In the genomic region with DNA sequence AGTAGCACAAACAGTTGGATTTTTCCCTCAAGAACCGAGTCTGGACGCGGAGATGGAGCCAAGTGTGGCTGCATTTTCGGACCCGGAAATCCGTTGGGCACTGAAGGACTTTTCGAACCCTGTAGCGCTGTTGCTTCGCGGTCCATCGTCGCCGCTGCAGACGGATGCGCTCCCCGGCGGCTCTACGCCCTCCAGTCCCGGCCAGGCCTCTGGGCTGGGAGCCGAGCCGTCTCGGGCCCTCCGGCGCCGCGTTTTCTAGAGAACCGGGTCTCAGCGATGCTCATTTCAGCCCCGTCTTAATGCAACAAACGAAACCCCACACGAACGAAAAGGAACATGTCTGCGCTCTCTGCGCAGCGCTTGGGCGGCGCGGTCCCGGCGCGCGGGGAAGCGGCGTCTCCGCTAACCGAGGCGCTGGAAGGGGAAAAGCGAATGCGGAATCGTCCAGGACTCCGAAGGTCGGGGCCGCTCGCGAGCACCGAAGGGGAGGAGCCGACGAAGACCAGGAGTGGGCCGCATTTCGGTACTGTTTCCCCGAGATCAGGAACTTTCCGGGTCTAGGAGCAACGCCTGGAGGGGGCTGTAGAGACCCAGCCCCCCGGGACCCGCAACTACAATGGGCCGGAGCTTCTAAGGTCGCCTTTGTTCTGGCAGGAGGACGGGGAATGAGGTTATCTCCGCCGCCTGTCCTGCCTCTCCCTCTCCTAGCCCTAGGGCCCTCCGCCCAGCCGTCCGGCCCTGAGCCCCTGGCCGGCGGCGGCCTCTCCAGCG, we compare ENCODE assay signal across 7 cellular contexts. TPM values are rescaled to one million over a fixed set of nuclear protein-coding genes. Genes with fewer than 3 reads are reported as not detected.
DNase-seq lines count a peak whose midpoint lies in the region; ATAC-seq and TF ChIP-seq lines count a peak whose summit lies in the region.

No MANE protein-coding gene starts in this region.

- TF ChIP-seq CTCF in GM12865 (IDR thresholded peaks at IDR 0.05; ENCODE audit: insufficient read depth, low read depth, low read length, missing control alignments) (no peak), epithelial cell of proximal tubule (conservative IDR thresholded peaks at IDR 0.05; ENCODE audit: low read depth, low read length) (no peak), PC-3 (conservative IDR thresholded peaks at IDR 0.05; ENCODE audit: low read depth, low read length) (no peak)

- no peaks in the 10 kb centered on the region for H4K20me1 ChIP-seq in PC-3 (ENCODE audit: low read length)

- no peaks in the 10 kb centered on the region for H3K79me2 ChIP-seq in PC-3 (ENCODE audit: low read length)

- no peak overlapping the region for H2AFZ ChIP-seq in PC-3 (ENCODE audit: low read length)

- BruUV-seq in PC-3 (replicated peaks; lab: Mats Ljungman, UMichigan) = no TSS peak

- H3K9me2 ChIP-seq in PC-3 (replicated peaks; ENCODE audit: low read length) = no peaks in the 10 kb centered on the region

- DNase-seq in GM12865 (ENCODE audit: low read depth) = peak; percentile 61
- no peak for DNase-seq in SJCRH30
- DNase-seq in epithelial cell of proximal tubule (ENCODE audit: low read depth) = no peak
- no peak for DNase-seq in skeletal muscle cell (ENCODE audit: low read depth)
- no peak for DNase-seq in GM19240 (ENCODE audit: insufficient read length, low spot score)
- DNase-seq in PC-3 = no peak
- DNase-seq in inferior parietal cortex (ENCODE audit: extremely low spot score) = no peak

- H3K9me3 ChIP-seq in SJCRH30 (replicated peaks) (no peaks in the 10 kb centered on the region), PC-3 (ENCODE audit: low read length) (no peaks in the 10 kb centered on the region)

- no peak overlapping the region for H3K4me2 ChIP-seq in PC-3 (ENCODE audit: low read length)

- H3K27ac ChIP-seq in SJCRH30 (no peak overlapping the region), PC-3 (ENCODE audit: low read length) (no peak overlapping the region)

- no peaks in the 10 kb centered on the region for H3F3A ChIP-seq in PC-3 (ENCODE audit: low read length, unreplicated experiment)

- peaks cover 79% of the 10 kb centered on the region for H3K27me3 ChIP-seq in SJCRH30
- H3K27me3 ChIP-seq in PC-3 (ENCODE audit: low read length) = peaks cover 93% of the 10 kb centered on the region

- H3K36me3 ChIP-seq in SJCRH30 (no peaks in the 10 kb centered on the region), PC-3 (ENCODE audit: low read depth, low read length) (no peaks in the 10 kb centered on the region)

- ATAC-seq in PC-3 = no peak

- no peak overlapping the region for H3K9ac ChIP-seq in PC-3 (ENCODE audit: low read length)

- POLR2A ChIA-PET in PC-3 (lab: Charles Lee; ENCODE audit: unreplicated experiment) = no interaction called here

- CTCF ChIA-PET in PC-3 (lab: Charles Lee) = no interaction called here

- no peak overlapping the region; the same call in 1 of the 2 replicates for H3K4me3 ChIP-seq in GM12865 (ENCODE audit: low read depth, low read length)
- peak overlapping the region; percentile 19; the same call in 1 of the 2 replicates for H3K4me3 ChIP-seq in SJCRH30
- H3K4me3 ChIP-seq in epithelial cell of proximal tubule (ENCODE audit: low read depth, low read length) = peak overlapping the region; percentile 26
- H3K4me3 ChIP-seq in skeletal muscle cell (ENCODE audit: low read depth, low read length) = peak overlapping the region; percentile 3
- H3K4me3 ChIP-seq in PC-3 (ENCODE audit: low read length) = no peak overlapping the region

- intact Hi-C loops in PC-3 (cut with micrococcal nuclease) = no loop called here

- H3K4me1 ChIP-seq in SJCRH30 (no peaks in the 10 kb centered on the region), PC-3 (ENCODE audit: insufficient read depth, low read length) (peaks cover 20% of the 10 kb centered on the region; the same call in 1 of the 2 replicates)

RNA-seq across cellular contexts. Expression of a gene that starts 3.2 kb away (rescaled TPM):
- total RNA-seq in SJCRH30 (2014; rRNA removed; shearing (Covaris generic)) = not detected in 2 replicates
- total RNA-seq in epithelial cell of proximal tubule (1.0 and 8.2 TPM in 2 replicates), PC-3 (2014; rRNA removed) (not detected in 2 replicates)

RNA-seq across cellular contexts. Expression of a gene that starts 33.3 kb away (rescaled TPM):
- total RNA-seq in SJCRH30 (2014; rRNA removed; shearing (Covaris generic)) = 34.3 and 37.3 TPM in 2 replicates
- total RNA-seq in epithelial cell of proximal tubule = 26.2 and 29.5 TPM in 2 replicates
- total RNA-seq in PC-3 (2014; rRNA removed) = 69.4 and 88.6 TPM in 2 replicates

Comparison
In these comparisons a context has a peak if more than half of its experiments do, and no peak if none do; other contexts are left out.
1. H3K4me3 ChIP-seq: peak in SJCRH30 (single experiment), epithelial cell of proximal tubule (single experiment) and skeletal muscle cell (single experiment); none in GM12865 (single experiment) and PC-3 (single experiment).